10 cellular contexts compared by ENCODE assay signal in the genomic region with DNA sequence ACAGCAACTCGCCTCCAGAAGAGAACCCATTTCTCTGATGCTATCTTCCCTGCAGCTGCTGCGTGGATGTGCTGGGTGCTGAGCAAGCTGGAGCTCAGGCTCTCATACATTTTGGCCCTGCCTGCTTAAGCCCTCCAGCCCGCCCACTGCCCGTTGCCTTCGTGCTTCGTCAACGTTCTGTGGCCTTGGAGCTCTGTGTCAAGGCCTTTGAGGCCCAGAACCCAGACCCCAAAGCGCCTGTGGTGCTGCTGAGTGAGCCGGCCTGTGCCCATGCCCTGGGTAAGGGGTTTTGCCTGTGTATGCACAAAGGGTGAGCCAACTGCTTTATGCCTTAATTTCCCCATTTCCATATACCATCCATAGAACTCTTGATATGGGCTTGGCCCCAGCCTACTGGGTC. TPM values are rescaled to one million over a fixed set of nuclear protein-coding genes. Genes with fewer than 3 reads are reported as not detected.
DNase-seq lines count a peak whose midpoint lies in the region; FAIRE-seq and TF ChIP-seq lines count a peak whose summit lies in the region.
"Had no signal": no experiment of that assay in that cellular context is flagged by ENCODE, and none has a peak within 500 bp of the region (broad histone marks: within the 10 kb centered on the region; RNA-seq: fewer than 3 reads in every experiment).

No MANE protein-coding gene starts in this region.

- no peak overlapping the region for H3K14ac ChIP-seq in mesenchymal stem cell (ENCODE audit: low read length in 2 of 2)

- H4K8ac ChIP-seq in mesenchymal stem cell (ENCODE audit: low read length) = no peak overlapping the region

- no peak overlapping the region for H3K18ac ChIP-seq in mesenchymal stem cell (ENCODE audit: low read depth in 1 of 2, low read length in 2 of 2)

- H3K4me2 ChIP-seq in mesenchymal stem cell (ENCODE audit: low read length, poor library complexity, severe bottlenecking) = no peak overlapping the region

- TF ChIP-seq POLR2A in prostate gland (IDR thresholded peaks at IDR 0.05) = no peak
- TF ChIP-seq POLR2A in vagina (IDR thresholded peaks at IDR 0.05) = no peak

- H3K27ac ChIP-seq in HL-60 (replicated peaks) (no peak overlapping the region), mesenchymal stem cell (ENCODE audit: low read length, poor library complexity, severe bottlenecking) (no peak overlapping the region), prostate gland (no peak overlapping the region), vagina (no peak overlapping the region)

- H2BK120ac ChIP-seq in mesenchymal stem cell (ENCODE audit: low read depth, low read length) = no peak overlapping the region

- no peak overlapping the region for H4K91ac ChIP-seq in mesenchymal stem cell (ENCODE audit: low read length)

- H3K27me3 ChIP-seq in HL-60 (ENCODE audit: insufficient read depth, poor library complexity, severe bottlenecking) (no peaks in the 10 kb centered on the region), mesenchymal stem cell (ENCODE audit: control insufficient read depth in 1 of 2, insufficient read depth in 1 of 2, low read length in 2 of 2) (no peaks in the 10 kb centered on the region), prostate gland (replicated peaks; ENCODE audit: insufficient read depth) (no peaks in the 10 kb centered on the region), vagina (no peaks in the 10 kb centered on the region)

- no peaks in the 10 kb centered on the region for H3K9me3 ChIP-seq in mesenchymal stem cell (ENCODE audit: control insufficient read depth, low read length)
- H3K9me3 ChIP-seq in prostate gland = no peaks in the 10 kb centered on the region
- H3K9me3 ChIP-seq in vagina = no peaks in the 10 kb centered on the region

- no peak overlapping the region for H2AK5ac ChIP-seq in mesenchymal stem cell (ENCODE audit: low read length, severe bottlenecking)

- H3K79me1 ChIP-seq in mesenchymal stem cell (replicated peaks; ENCODE audit: low read length, poor library complexity, severe bottlenecking) = peaks cover 22% of the 10 kb centered on the region

- in situ Hi-C loops in astrocyte of the cerebellum (cut with HindIII; ENCODE audit: low sequenced_read_pairs) = loop anchor here (5.0 to 10.0 kb wide), 2 partner anchors 54 to 204 kb away; no protein-coding TSS in a partner anchor

- H2BK15ac ChIP-seq in mesenchymal stem cell (ENCODE audit: low read depth, poor library complexity, severe bottlenecking) = no peak overlapping the region

- H2AFZ ChIP-seq in mesenchymal stem cell (ENCODE audit: low read depth, low read length) = no peak overlapping the region

- peaks cover 42 to 43% of the 10 kb centered on the region in 2 experiments for H3K36me3 ChIP-seq in mesenchymal stem cell (ENCODE audit: control insufficient read depth in 1 of 2, insufficient read depth in 2 of 2, low read depth in 1 of 2, low read length in 2 of 2)
- no peaks in the 10 kb centered on the region for H3K36me3 ChIP-seq in prostate gland
- H3K36me3 ChIP-seq in vagina = peaks cover 0 to 9% of the 10 kb centered on the region in 2 donors

- no peak overlapping the region for H2BK5ac ChIP-seq in mesenchymal stem cell (ENCODE audit: low read depth, low read length, poor library complexity, severe bottlenecking)

- no peak for FAIRE-seq in GM19239 (lab: Jason Lieb, UNC)

- no peak overlapping the region for H2BK12ac ChIP-seq in mesenchymal stem cell (ENCODE audit: low read length in 2 of 2)

- no peak overlapping the region for H3K4ac ChIP-seq in mesenchymal stem cell (ENCODE audit: low read depth in 1 of 2, low read length in 2 of 2)

- H3K4me1 ChIP-seq in mesenchymal stem cell (ENCODE audit: control insufficient read depth, insufficient read depth, low read depth, low read length) (peaks cover 15% of the 10 kb centered on the region), prostate gland (replicated peaks) (peaks cover 9% of the 10 kb centered on the region), vagina (peaks cover 28% of the 10 kb centered on the region)

- H3K23ac ChIP-seq in mesenchymal stem cell (ENCODE audit: low read length in 2 of 2) = no peak overlapping the region

- WGBS in mesenchymal stem cell = 89% methylated on average over 9 of the region's 9 CpGs
- WGBS in prostate gland = 86% methylated on average over 9 of the region's 9 CpGs

- intact Hi-C loops in prostate gland (cut with DNase I) (no loop called here), vagina (cut with DNase I) (no loop called here)

- H3K4me3 ChIP-seq in AG10803 (ENCODE audit: low read length) (peak overlapping the region; percentile 99), HL-60 (replicated peaks; ENCODE audit: insufficient read depth, low read length) (peak overlapping the region; percentile 98), astrocyte of the cerebellum (ENCODE audit: low read depth, low read length) (peak overlapping the region; percentile 96), mesenchymal stem cell (ENCODE audit: insufficient read depth in 1 of 2, low read depth in 1 of 2, low read length in 2 of 2) (peak overlapping the region in 1 of 2 experiments; percentile 100), prostate gland (peak overlapping the region in 1 of 2 donors; percentile 66), vagina (peak overlapping the region in 1 of 2 donors; percentile 76)

- TF ChIP-seq CTCF in AG10803 (conservative IDR thresholded peaks at IDR 0.05; ENCODE audit: low read length) (no peak), HL-60 (IDR thresholded peaks at IDR 0.05; ENCODE audit: insufficient read depth, low read length) (no peak), astrocyte of the cerebellum (IDR thresholded peaks at IDR 0.05; ENCODE audit: low read depth, low read length, missing control alignments) (no peak), prostate gland (IDR thresholded peaks at IDR 0.05) (no peak), vagina (IDR thresholded peaks at IDR 0.05) (no peak)

- DNase-seq in AG10803 (ENCODE audit: low read depth) (no peak), HL-60 (ENCODE audit: low read depth in 1 of 2, low spot score in 1 of 2) (no peak), astrocyte of the cerebellum (ENCODE audit: low read depth) (no peak), mesenchymal stem cell (no peak), DMS53 treated with DMSO at 0.1 percent for 48 hours (lab: John Stamatoyannopoulos, UW; ENCODE audit: unreplicated experiment) (no peak), prostate gland (ENCODE audit: low spot score) (no peak), GM19239 (ENCODE audit: insufficient read length, low spot score) (no peak), vagina (ENCODE audit: extremely low spot score in 2 of 2) (no peak)
- DNase-seq: OCI-M1, retina had no signal

- H3K9ac ChIP-seq in mesenchymal stem cell (ENCODE audit: low read length) = peak overlapping the region; percentile 92

RNA-seq across cellular contexts. Expression of gene DPH2, which starts 1.1 kb away (rescaled TPM):
- 8.8 TPM for polyA plus RNA-seq in mesenchymal stem cell (2013, experiment 1 of 2)
- polyA plus RNA-seq in mesenchymal stem cell (2013, experiment 2 of 2) = 9.0 TPM
- 10 to 100 TPM; 25.4 to 31.1 TPM for total RNA-seq in prostate gland
- 15.2 TPM for total RNA-seq in vagina

RNA-seq across cellular contexts. Expression of gene ATP6V0B, which starts 3.8 kb away (rescaled TPM):
- 60.5 TPM for polyA plus RNA-seq in mesenchymal stem cell (2013, experiment 1 of 2)
- polyA plus RNA-seq in mesenchymal stem cell (2013, experiment 2 of 2) = 64.4 TPM
- total RNA-seq in prostate gland = 100 to 1,000 TPM; 180 to 245 TPM
- 71.5 TPM for total RNA-seq in vagina

RNA-seq across cellular contexts. Expression of gene B4GALT2, which starts 8.1 kb away (rescaled TPM):
- polyA plus RNA-seq in mesenchymal stem cell (2013, experiment 1 of 2) = 37.4 TPM
- 35.8 TPM for polyA plus RNA-seq in mesenchymal stem cell (2013, experiment 2 of 2)
- total RNA-seq in prostate gland (10 to 100 TPM; 34.8 to 63.9 TPM), vagina (31.4 TPM)

RNA-seq across cellular contexts. Expression of gene CCDC24, which starts 20.5 kb away (rescaled TPM):
- 2.9 TPM for polyA plus RNA-seq in mesenchymal stem cell (2013, experiment 1 of 2)
- 3.2 TPM for polyA plus RNA-seq in mesenchymal stem cell (2013, experiment 2 of 2)
- 10 to 100 TPM; 14.3 to 23.7 TPM for total RNA-seq in prostate gland
- total RNA-seq in vagina = 14.5 TPM

RNA-seq across cellular contexts. Expression of gene IPO13, which starts 24.2 kb away (rescaled TPM):
- polyA plus RNA-seq in mesenchymal stem cell (2013, experiment 1 of 2) = 14.7 TPM
- polyA plus RNA-seq in mesenchymal stem cell (2013, experiment 2 of 2) = 13.5 TPM
- 10 to 100 TPM; 27.7 to 55.7 TPM for total RNA-seq in prostate gland
- 34.6 TPM for total RNA-seq in vagina
